ENCODE assay signal across 20 cellular contexts in genomic region chr16:67951485-67951884, GRCh38. TPM values are rescaled to one million over a fixed set of nuclear protein-coding genes. Genes with fewer than 3 reads are reported as not detected.
DNase-seq lines count a peak whose midpoint lies in the region; ATAC-seq, FAIRE-seq and TF ChIP-seq lines count a peak whose summit lies in the region.
"Had no signal": no experiment of that assay in that cellular context is flagged by ENCODE, and none has a peak within 500 bp of the region (broad histone marks: within the 10 kb centered on the region; RNA-seq: fewer than 3 reads in every experiment).

No MANE protein-coding gene starts in this region.

- H3K27me3 ChIP-seq in RWPE2 (ENCODE audit: insufficient read depth, poor library complexity, severe bottlenecking) (no peaks in the 10 kb centered on the region), lung (ENCODE audit: control insufficient read depth, insufficient read depth) (no peaks in the 10 kb centered on the region), stomach (no peaks in the 10 kb centered on the region)
- H3K27me3 ChIP-seq: gastrocnemius medialis had no signal

- H3K4me3 Mint-ChIP-seq in activated T-cell treated with anti-CD3 and anti-CD28 coated beads, Interleukin-2, amount 50 U/mL, for 24 hours, result no peak overlapping the region
- no peak overlapping the region for H3K4me3 Mint-ChIP-seq in glutamatergic neuron (ENCODE audit: unreplicated experiment)
- H3K4me3 Mint-ChIP-seq: endodermal cell; natural killer cell; stimulated activated naive CD8-positive, alpha-beta T cell treated with anti-CD3 and anti-CD28 coated beads, Interleukin-15, amount 100 ng/mL, for 72 hours; WTC11 had no signal

- H3K4me1 ChIP-seq in RWPE2 (ENCODE audit: insufficient read depth, poor library complexity, severe bottlenecking) (no peaks in the 10 kb centered on the region), lung (ENCODE audit: control insufficient read depth in 2 of 2, insufficient read depth in 2 of 2, low read length in 2 of 2) (peaks cover 0 to 2% of the 10 kb centered on the region in 2 donors), stomach (peaks cover 0 to 23% (median 13%) of the 10 kb centered on the region in 4 donors)

- peak; percentile 55 for DNase-seq in RWPE2 (ENCODE audit: low spot score)
- peak; percentile 73 to 76 for DNase-seq in frontal cortex (ENCODE audit: low spot score in 2 of 2)
- no peak for DNase-seq in lung (ENCODE audit: low spot score)
- DNase-seq in stomach, result no peak
- no peak for DNase-seq in activated T-cell treated with anti-CD3 and anti-CD28 coated beads, Interleukin-2, amount 50 U/mL, for 24 hours
- DNase-seq in glutamatergic neuron, result no peak
- DNase-seq: activated gamma-delta T cell treated with Interleukin-2 at 50 U/mL for 16 hours; endodermal cell; gastrocnemius medialis; HCEC 1CT; KBM-7; natural killer cell; NCI-H1436; NCI-H345; stimulated activated naive CD8-positive, alpha-beta T cell treated with anti-CD3 and anti-CD28 coated beads, Interleukin-15, amount 100 ng/mL, for 72 hours had no signal

- no peak overlapping the region for H3K27ac Mint-ChIP-seq in activated T-cell treated with anti-CD3 and anti-CD28 coated beads, Interleukin-2, amount 50 U/mL, for 24 hours
- no peak overlapping the region for H3K27ac Mint-ChIP-seq in glutamatergic neuron (ENCODE audit: unreplicated experiment)
- H3K27ac Mint-ChIP-seq: endodermal cell; natural killer cell; stimulated activated naive CD8-positive, alpha-beta T cell treated with anti-CD3 and anti-CD28 coated beads, Interleukin-15, amount 100 ng/mL, for 72 hours; WTC11 had no signal

- H3K9me3 ChIP-seq in RWPE2 (ENCODE audit: severe bottlenecking) (no peaks in the 10 kb centered on the region), lung (ENCODE audit: control insufficient read depth in 2 of 2, insufficient read depth in 1 of 2, low read length in 1 of 2) (no peaks in the 10 kb centered on the region), stomach (no peaks in the 10 kb centered on the region)
- H3K9me3 ChIP-seq: gastrocnemius medialis had no signal

- TF ChIP-seq CTCF in RWPE2 (IDR thresholded peaks at IDR 0.05; ENCODE audit: poor library complexity, severe bottlenecking), result no peak
- no peak for TF ChIP-seq CTCF in lung (IDR thresholded peaks at IDR 0.05; ENCODE audit: control extremely low read depth, extremely low read depth)
- TF ChIP-seq CTCF in stomach (IDR thresholded peaks at IDR 0.05), result no peak
- TF ChIP-seq CTCF in glutamatergic neuron (IDR thresholded peaks at IDR 0.05; ENCODE audit: partially characterized antibody, unreplicated experiment), result no peak

- intact Hi-C loops in stomach (cut with DNase I; ENCODE audit: low total_unique reads), result no loop called here

- H3K27ac ChIP-seq in RWPE2 (ENCODE audit: poor library complexity, severe bottlenecking) (no peak overlapping the region), lung (ENCODE audit: low read depth in 1 of 2, low read length in 1 of 2) (peak overlapping the region; percentile 5 to 20), stomach (peak overlapping the region in 3 of 5 donors; percentile 20 to 37 (median 36))

- no peak for TF ChIP-seq EP300 in stomach (IDR thresholded peaks at IDR 0.05)

- no peak for TF ChIP-seq POLR2A in stomach (IDR thresholded peaks at IDR 0.05)
- no peak for TF ChIP-seq POLR2A in GM18505 (IDR thresholded peaks at IDR 0.05; ENCODE audit: borderline replicate concordance, extremely low read depth, insufficient read depth, insufficient read length)

- peaks cover 98% of the 10 kb centered on the region for H3K36me3 ChIP-seq in RWPE2 (ENCODE audit: low read depth)
- H3K36me3 ChIP-seq in lung (ENCODE audit: control insufficient read depth in 2 of 2, insufficient read depth in 2 of 2, low read length in 2 of 2), result peaks cover 19 to 68% of the 10 kb centered on the region in 2 donors
- H3K36me3 ChIP-seq in stomach, result peaks cover 67 to 100% (median 95%) of the 10 kb centered on the region in 4 donors

- H3K36me3 Mint-ChIP-seq in activated T-cell treated with anti-CD3 and anti-CD28 coated beads, Interleukin-2, amount 50 U/mL, for 24 hours (ENCODE audit: low read depth), result peaks cover 65% of the 10 kb centered on the region
- H3K36me3 Mint-ChIP-seq in glutamatergic neuron (ENCODE audit: unreplicated experiment), result no peaks in the 10 kb centered on the region
- H3K36me3 Mint-ChIP-seq: natural killer cell had no signal

- no peaks in the 10 kb centered on the region for H3K27me3 Mint-ChIP-seq in activated T-cell treated with anti-CD3 and anti-CD28 coated beads, Interleukin-2, amount 50 U/mL, for 24 hours
- peaks cover 5% of the 10 kb centered on the region for H3K27me3 Mint-ChIP-seq in glutamatergic neuron (ENCODE audit: unreplicated experiment)
- H3K27me3 Mint-ChIP-seq: stimulated activated naive CD8-positive, alpha-beta T cell treated with anti-CD3 and anti-CD28 coated beads, Interleukin-15, amount 100 ng/mL, for 72 hours had no signal

- H3K4me1 Mint-ChIP-seq in activated T-cell treated with anti-CD3 and anti-CD28 coated beads, Interleukin-2, amount 50 U/mL, for 24 hours (ENCODE audit: low read depth), result peaks cover 1% of the 10 kb centered on the region
- no peaks in the 10 kb centered on the region for H3K4me1 Mint-ChIP-seq in glutamatergic neuron (ENCODE audit: low read depth, unreplicated experiment)
- H3K4me1 Mint-ChIP-seq: endodermal cell; natural killer cell; stimulated activated naive CD8-positive, alpha-beta T cell treated with anti-CD3 and anti-CD28 coated beads, Interleukin-15, amount 100 ng/mL, for 72 hours; WTC11 had no signal

- ATAC-seq in RWPE2 (ENCODE audit: low read depth), result no peak
- no peak for ATAC-seq in lung (ENCODE audit: insufficient read depth, low FRiP score)
- ATAC-seq in GM18505 (IDR thresholded peaks at IDR 0.05; ENCODE audit: unreplicated experiment), result no peak
- no peak for ATAC-seq in GM18868 (IDR thresholded peaks at IDR 0.05; ENCODE audit: unreplicated experiment)
- ATAC-seq: gastrocnemius medialis; natural killer cell; stimulated activated naive CD8-positive, alpha-beta T cell treated with anti-CD3 and anti-CD28 coated beads, Interleukin-15, amount 100 ng/mL, for 72 hours; WTC11 had no signal

- H3K4me3 ChIP-seq in RWPE2 (ENCODE audit: severe bottlenecking) (no peak overlapping the region), lung (no peak overlapping the region), stomach (no peak overlapping the region)
- H3K4me3 ChIP-seq: gastrocnemius medialis had no signal

- H3K9me3 Mint-ChIP-seq in activated T-cell treated with anti-CD3 and anti-CD28 coated beads, Interleukin-2, amount 50 U/mL, for 24 hours, result no peaks in the 10 kb centered on the region
- H3K9me3 Mint-ChIP-seq in glutamatergic neuron (ENCODE audit: unreplicated experiment), result peaks cover 1% of the 10 kb centered on the region
- H3K9me3 Mint-ChIP-seq: endodermal cell; natural killer cell; stimulated activated naive CD8-positive, alpha-beta T cell treated with anti-CD3 and anti-CD28 coated beads, Interleukin-15, amount 100 ng/mL, for 72 hours; WTC11 had no signal

- FAIRE-seq in frontal cortex (lab: Jason Lieb, UNC), result no peak
- FAIRE-seq: keratinocyte had no signal

- WGBS in lung, 2 donors, result 70 to 80% methylated on average over 12 of the region's 12 CpGs
- WGBS in stomach, 5 donors, result 61 to 76% (median 73%) methylated on average over 8 to 12 of the region's 12 CpGs

RNA-seq across cellular contexts. Expression of gene LCAT, which starts 7.6 kb away (rescaled TPM):
- total RNA-seq in frontal cortex, result 0.82 TPM
- 10 to 100 TPM in 1 of 2 donors, 1 to 10 TPM in 1; 8.4 to 43.9 TPM for total RNA-seq in lung
- polyA plus RNA-seq in lung, result 10 to 100 TPM; 11.8 to 32.1 TPM
- total RNA-seq in stomach, result 10 to 100 TPM; 10.1 to 20.1 (median 12.8) TPM
- 10 to 100 TPM; 18.6 to 20.7 (median 19.2) TPM for polyA plus RNA-seq in stomach
- 8.7 TPM for total RNA-seq in glutamatergic neuron (ENCODE audit: unreplicated experiment)

RNA-seq across cellular contexts. Expression of gene PSMB10, which starts 14.8 kb away (rescaled TPM):
- total RNA-seq in frontal cortex, result 13.0 TPM
- total RNA-seq in lung, result 10 to 100 TPM; 36.6 to 94.9 TPM
- 100 to 1,000 TPM; 129 to 186 TPM for polyA plus RNA-seq in lung
- 10 to 100 TPM; 22.8 to 85.8 (median 52.5) TPM for total RNA-seq in stomach
- polyA plus RNA-seq in stomach, result 100 to 1,000 TPM; 128 to 205 (median 134) TPM
- 11.0 TPM for total RNA-seq in glutamatergic neuron (ENCODE audit: unreplicated experiment)

RNA-seq across cellular contexts. Expression of gene SLC12A4, which starts 17.0 kb away (rescaled TPM):
- 6.5 TPM for total RNA-seq in frontal cortex
- total RNA-seq in lung, result 100 to 1,000 TPM in 1 of 2 donors, 10 to 100 TPM in 1; 91.9 to 103 TPM
- polyA plus RNA-seq in lung, result 10 to 100 TPM; 32.9 to 39.8 TPM
- 100 to 1,000 TPM in 1 of 5 donors, 10 to 100 TPM in 4; 12.7 to 136 (median 25.9) TPM for total RNA-seq in stomach
- polyA plus RNA-seq in stomach, result 10 to 100 TPM in 2 of 3 donors, 1 to 10 TPM in 1; 5.7 to 19.8 (median 16.2) TPM
- total RNA-seq in glutamatergic neuron (ENCODE audit: unreplicated experiment), result 19.9 TPM

RNA-seq across cellular contexts. Expression of gene CTRL, which starts 19.8 kb away (rescaled TPM):
- total RNA-seq in frontal cortex (2.0 TPM), lung (1 to 10 TPM in 1 of 2 donors, not detected in 1; 2.0 TPM), stomach (10 to 100 TPM in 1 of 5 donors, 1 to 10 TPM in 2, under 1 TPM in 1, not detected in 1; 0.37 to 11.0 (median 4.0) TPM), glutamatergic neuron (ENCODE audit: unreplicated experiment) (2.8 TPM)
- polyA plus RNA-seq in lung (1 to 10 TPM; 1.0 to 2.5 TPM), stomach (1 to 10 TPM in 2 of 3 donors, under 1 TPM in 1; 0.62 to 2.1 (median 1.3) TPM)

RNA-seq across cellular contexts. Expression of gene DPEP3, which starts 28.8 kb away (rescaled TPM):
- total RNA-seq in frontal cortex, result not detected
- total RNA-seq in lung, result under 1 TPM; 0.40 to 0.51 TPM
- under 1 TPM in 1 of 2 donors, not detected in 1; 0.16 TPM for polyA plus RNA-seq in lung
- total RNA-seq in stomach, result not detected
- not detected for polyA plus RNA-seq in stomach
- total RNA-seq in glutamatergic neuron (ENCODE audit: unreplicated experiment), result not detected
- total RNA-seq: bronchial epithelial cell, gastrocnemius medialis had no signal
- polyA plus RNA-seq: keratinocyte had no signal

Comparison
In these comparisons a context has a peak if more than half of its experiments do, and no peak if none do; other contexts are left out.
1. DNase-seq: peak in RWPE2 (single experiment) and frontal cortex (2 of 2); none in lung (single experiment), stomach (single experiment), activated T-cell treated with anti-CD3 and anti-CD28 coated beads, Interleukin-2, amount 50 U/mL, for 24 hours (single experiment) and glutamatergic neuron (single experiment).